9 cellular contexts compared by ENCODE assay signal in the genomic region with DNA sequence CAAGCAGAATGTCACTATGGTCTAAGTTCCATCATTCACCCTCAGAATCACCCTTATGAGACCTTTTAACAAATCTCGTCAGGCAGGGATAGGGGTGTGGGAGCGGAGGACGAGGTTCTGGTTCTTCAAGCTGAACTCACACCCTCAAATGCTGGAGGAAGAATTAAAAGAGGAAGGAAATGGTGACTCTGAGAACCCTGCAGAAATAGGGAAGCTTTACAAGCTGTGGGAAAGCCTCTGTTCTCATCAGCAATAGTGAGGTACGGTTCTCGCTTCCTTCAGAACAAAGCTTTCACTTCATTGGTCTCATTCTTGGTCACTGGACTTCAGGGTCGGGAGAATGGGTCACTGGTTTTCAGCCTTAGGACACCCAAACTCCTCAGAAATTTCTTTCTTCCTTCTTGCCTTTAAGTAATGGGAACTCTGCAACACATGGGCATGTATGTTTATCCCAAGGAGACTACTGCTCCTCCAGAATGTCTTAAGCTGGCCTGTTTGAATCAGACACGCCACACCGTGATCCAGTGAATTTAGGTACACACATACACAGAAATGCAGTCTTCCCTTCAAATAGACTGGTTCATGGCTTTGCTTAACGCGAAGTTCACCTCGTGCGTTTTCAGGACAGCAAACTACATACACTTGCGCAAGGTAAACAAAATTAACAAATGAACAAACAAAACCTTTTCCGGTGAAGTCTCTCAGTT.
DNase-seq lines count a peak whose midpoint lies in the region; ATAC-seq lines count a peak whose summit lies in the region.
"Had no signal": no experiment of that assay in that cellular context is flagged by ENCODE, and none has a peak within 500 bp of the region (broad histone marks: within the 10 kb centered on the region; RNA-seq: fewer than 3 reads in every experiment).

No MANE protein-coding gene starts in this region.

- H3K4me1 Mint-ChIP-seq in activated T-cell treated with anti-CD3 and anti-CD28 coated beads, Interleukin-2, amount 50 U/mL, for 24 hours (ENCODE audit: low read depth) = peaks cover 73% of the 10 kb centered on the region
- H3K4me1 Mint-ChIP-seq in activated naive CD8-positive, alpha-beta T cell treated with anti-CD3 and anti-CD28 coated beads, Interleukin-2, amount 50 U/mL, for 24 hours = peaks cover 80% of the 10 kb centered on the region
- peaks cover 34 to 52% of the 10 kb centered on the region in 2 donors for H3K4me1 Mint-ChIP-seq in stimulated activated naive B cell treated with anti-CD40 and anti-IgM and Interleukin-4, amounts not matched to agents 10 μg/mL and 1 μg/mL and 100 μg/mL, for 72 hours

- H3K4me3 Mint-ChIP-seq in activated T-cell treated with anti-CD3 and anti-CD28 coated beads, Interleukin-2, amount 50 U/mL, for 24 hours = peak overlapping the region; percentile 43
- H3K4me3 Mint-ChIP-seq in activated naive CD8-positive, alpha-beta T cell treated with anti-CD3 and anti-CD28 coated beads, Interleukin-2, amount 50 U/mL, for 24 hours = peak overlapping the region; percentile 44
- peak overlapping the region; percentile 48 to 64 for H3K4me3 Mint-ChIP-seq in stimulated activated naive B cell treated with anti-CD40 and anti-IgM and Interleukin-4, amounts not matched to agents 10 μg/mL and 1 μg/mL and 100 μg/mL, for 72 hours

- H3K9me3 Mint-ChIP-seq in activated T-cell treated with anti-CD3 and anti-CD28 coated beads, Interleukin-2, amount 50 U/mL, for 24 hours = peaks cover 24% of the 10 kb centered on the region
- H3K9me3 Mint-ChIP-seq in activated naive CD8-positive, alpha-beta T cell treated with anti-CD3 and anti-CD28 coated beads, Interleukin-2, amount 50 U/mL, for 24 hours = peaks cover 32% of the 10 kb centered on the region
- H3K9me3 Mint-ChIP-seq in stimulated activated naive B cell treated with anti-CD40 and anti-IgM and Interleukin-4, amounts not matched to agents 10 μg/mL and 1 μg/mL and 100 μg/mL, for 72 hours = peaks cover 22 to 26% of the 10 kb centered on the region in 2 donors

- ATAC-seq in HG03342 (IDR thresholded peaks at IDR 0.05; ENCODE audit: unreplicated experiment) = peak; percentile 72
- ATAC-seq in activated naive CD8-positive, alpha-beta T cell treated with anti-CD3 and anti-CD28 coated beads, Interleukin-2, amount 50 U/mL, for 24 hours = no peak
- ATAC-seq in stimulated activated naive B cell treated with anti-CD40 and anti-IgM and Interleukin-4, amounts not matched to agents 10 μg/mL and 1 μg/mL and 100 μg/mL, for 72 hours (replicated peaks) = peak; percentile 86 to 89
- no peak for ATAC-seq in HG03045 (IDR thresholded peaks at IDR 0.05; ENCODE audit: unreplicated experiment)

- DNase-seq in activated T-cell treated with anti-CD3 and anti-CD28 coated beads, Interleukin-2, amount 50 U/mL, for 24 hours = no peak
- no peak for DNase-seq in activated T-cell treated with anti-CD3 and anti-CD28 coated beads for 4 hours
- no peak for DNase-seq in activated naive CD8-positive, alpha-beta T cell treated with anti-CD3 and anti-CD28 coated beads, Interleukin-2, amount 50 U/mL, for 24 hours
- DNase-seq in stimulated activated naive B cell treated with anti-CD40 and anti-IgM and Interleukin-4, amounts not matched to agents 10 μg/mL and 1 μg/mL and 100 μg/mL, for 72 hours = peak; percentile 47
- DNase-seq in stimulated activated naive CD4-positive, alpha-beta T cell treated with Interleukin-2 at 50 U/mL for 16 hours (lab: John Stamatoyannopoulos, UW) = no peak
- DNase-seq in stimulated activated naive CD4-positive, alpha-beta T cell (lab: John Stamatoyannopoulos, UW) = no peak
- DNase-seq: SK-N-SH had no signal

- H3K27ac Mint-ChIP-seq in activated T-cell treated with anti-CD3 and anti-CD28 coated beads, Interleukin-2, amount 50 U/mL, for 24 hours = peak overlapping the region; percentile 86
- H3K27ac Mint-ChIP-seq in activated naive CD8-positive, alpha-beta T cell treated with anti-CD3 and anti-CD28 coated beads, Interleukin-2, amount 50 U/mL, for 24 hours = peak overlapping the region; percentile 91
- peak overlapping the region; percentile 94 for H3K27ac Mint-ChIP-seq in stimulated activated naive B cell treated with anti-CD40 and anti-IgM and Interleukin-4, amounts not matched to agents 10 μg/mL and 1 μg/mL and 100 μg/mL, for 72 hours

- H3K27me3 Mint-ChIP-seq in activated T-cell treated with anti-CD3 and anti-CD28 coated beads, Interleukin-2, amount 50 U/mL, for 24 hours = no peaks in the 10 kb centered on the region
- H3K27me3 Mint-ChIP-seq in activated naive CD8-positive, alpha-beta T cell treated with anti-CD3 and anti-CD28 coated beads, Interleukin-2, amount 50 U/mL, for 24 hours = no peaks in the 10 kb centered on the region
- no peaks in the 10 kb centered on the region for H3K27me3 Mint-ChIP-seq in stimulated activated naive B cell treated with anti-CD40 and anti-IgM and Interleukin-4, amounts not matched to agents 10 μg/mL and 1 μg/mL and 100 μg/mL, for 72 hours

- peaks cover 90% of the 10 kb centered on the region for H3K36me3 Mint-ChIP-seq in activated T-cell treated with anti-CD3 and anti-CD28 coated beads, Interleukin-2, amount 50 U/mL, for 24 hours (ENCODE audit: low read depth)
- H3K36me3 Mint-ChIP-seq in activated naive CD8-positive, alpha-beta T cell treated with anti-CD3 and anti-CD28 coated beads, Interleukin-2, amount 50 U/mL, for 24 hours (ENCODE audit: low read depth) = peaks cover 79% of the 10 kb centered on the region
- H3K36me3 Mint-ChIP-seq in stimulated activated naive B cell treated with anti-CD40 and anti-IgM and Interleukin-4, amounts not matched to agents 10 μg/mL and 1 μg/mL and 100 μg/mL, for 72 hours = peaks cover 85 to 86% of the 10 kb centered on the region in 2 donors

Comparison
In these comparisons a context has a peak if more than half of its experiments do, and no peak if none do; other contexts are left out.
1. ATAC-seq: peak in HG03342 (single experiment) and stimulated activated naive B cell treated with anti-CD40 and anti-IgM and Interleukin-4, amounts not matched to agents 10 μg/mL and 1 μg/mL and 100 μg/mL, for 72 hours (2 of 2); none in activated naive CD8-positive, alpha-beta T cell treated with anti-CD3 and anti-CD28 coated beads, Interleukin-2, amount 50 U/mL, for 24 hours (single experiment) and HG03045 (single experiment).
2. Peak in every context shown above with its lines, with median percentiles within 50 percentile points of each other: H3K27ac Mint-ChIP-seq and H3K4me3 Mint-ChIP-seq.